ENCODE assay signal across 24 cellular contexts in genomic region chr9:88821749-88822106, GRCh38.
DNase-seq lines count a peak whose midpoint lies in the region; ATAC-seq, FAIRE-seq and TF ChIP-seq lines count a peak whose summit lies in the region.
"Had no signal": no experiment of that assay in that cellular context is flagged by ENCODE, and none has a peak within 500 bp of the region (broad histone marks: within the 10 kb centered on the region; RNA-seq: fewer than 3 reads in every experiment).

No MANE protein-coding gene starts in this region.

- WGBS in H1 (ENCODE audit: extremely low coverage in 1 of 2, insufficient coverage in 1 of 2, insufficient read length in 1 of 2, insufficient replicate concordance in 2 of 2, low coverage in 1 of 2, low lambda C conversion rate in 2 of 2, missing lambda C conversion rate in 1 of 2), 2 experiments, result 100% methylated on average over 1 of the region's 1 CpG; no CpG with 5 or more reads in 1 of the 2 experiments

- no peak overlapping the region for H4K8ac ChIP-seq in H1 (ENCODE audit: extremely low read depth, insufficient read depth, low read length)

- H3K14ac ChIP-seq in H1 (ENCODE audit: insufficient read length), result no peak overlapping the region

- H4K20me1 ChIP-seq in H1 (replicated peaks in 1 of 2; ENCODE audit: control insufficient read depth in 1 of 2, insufficient read depth in 2 of 2, low read length in 2 of 2), result no peaks in the 10 kb centered on the region

- H2BK12ac ChIP-seq in H1 (ENCODE audit: low read depth, low read length), result peak overlapping the region; percentile 50; the same call in 1 of the 2 replicates

- H3K18ac ChIP-seq in H1 (ENCODE audit: extremely low read depth, low read length), result no peak overlapping the region

- H3K9me3 ChIP-seq in left ventricle myocardium inferior (replicated peaks), result peaks cover 22% of the 10 kb centered on the region
- no peaks in the 10 kb centered on the region for H3K9me3 ChIP-seq in H1 (ENCODE audit: insufficient read depth in 2 of 2, low read depth in 1 of 2, low read length in 1 of 2)
- H3K9me3 ChIP-seq in gastrocnemius medialis, result no peaks in the 10 kb centered on the region
- H3K9me3 ChIP-seq in BE2C, result no peaks in the 10 kb centered on the region
- H3K9me3 ChIP-seq: A549 had no signal

- TF ChIP-seq POLR2A in H1 (IDR thresholded peaks at IDR 0.05; ENCODE audit: control extremely low read depth in 1 of 2, low read depth in 2 of 2, low read length in 2 of 2) (no peak), gastrocnemius medialis (IDR thresholded peaks at IDR 0.05) (no peak)

- in situ Hi-C loops in gastrocnemius medialis (cut with MboI; ENCODE audit: low sequenced_read_pairs in 4 of 4), result no loop called here

- H3K56ac ChIP-seq in H1 (replicated peaks; ENCODE audit: insufficient read length, low read depth, low read length), result no peak overlapping the region

- no peak overlapping the region for H3K4ac ChIP-seq in H1 (replicated peaks; ENCODE audit: insufficient read length, low read depth, low read length)

- no peak overlapping the region for H2AK5ac ChIP-seq in H1 (ENCODE audit: low read depth, low read length)

- H3K79me2 ChIP-seq in H1 (ENCODE audit: control insufficient read depth in 1 of 2, insufficient read depth in 2 of 2, low read length in 2 of 2), result no peaks in the 10 kb centered on the region

- H3K9ac ChIP-seq in H1 (replicated peaks in 1 of 4; ENCODE audit: extremely low read depth in 1 of 4, low read depth in 3 of 4, low read length in 3 of 4), result no peak overlapping the region

- peaks cover 23% of the 10 kb centered on the region for H3K4me1 ChIP-seq in left ventricle myocardium inferior
- peaks cover 6 to 10% (median 6%) of the 10 kb centered on the region in 4 experiments; a peak in 5 of 7 replicates for H3K4me1 ChIP-seq in H1 (replicated peaks in 1 of 4; ENCODE audit: control insufficient read depth in 3 of 4, insufficient read depth in 4 of 4, low read length in 3 of 4)
- H3K4me1 ChIP-seq in gastrocnemius medialis, result no peaks in the 10 kb centered on the region
- H3K4me1 ChIP-seq in BE2C, result peaks cover 6% of the 10 kb centered on the region
- H3K4me1 ChIP-seq: A549 had no signal

- H2BK15ac ChIP-seq in H1 (ENCODE audit: low read length), result no peak overlapping the region

- peak; percentile 37 for ATAC-seq in Right ventricle myocardium superior (ENCODE audit: poor library complexity)
- ATAC-seq in gastrocnemius medialis, result peak in 1 of 2 donors; percentile 54
- no peak for ATAC-seq in HG03432 (IDR thresholded peaks at IDR 0.05; ENCODE audit: unreplicated experiment)
- ATAC-seq: A549 had no signal

- TF ChIP-seq EP300 in H1 (IDR thresholded peaks at IDR 0.05; ENCODE audit: borderline replicate concordance in 1 of 2, low read depth in 2 of 2, low read length in 2 of 2), result no peak

- H3K27ac ChIP-seq in left ventricle myocardium inferior (replicated peaks) (no peak overlapping the region), H1 (ENCODE audit: low read depth, low read length) (no peak overlapping the region), gastrocnemius medialis (no peak overlapping the region)
- H3K27ac ChIP-seq: A549 had no signal

- DNase-seq in Right ventricle myocardium superior, result no peak
- DNase-seq in left ventricle myocardium inferior, result no peak
- peak in 1 of 2 experiments; percentile 22 for DNase-seq in H1 (ENCODE audit: low read depth in 1 of 2, low spot score in 2 of 2)
- peak; percentile 56 for DNase-seq in myocyte (ENCODE audit: low read depth)
- DNase-seq in gastrocnemius medialis, result peak; percentile 17 to 24
- no peak for DNase-seq in activated CD8-positive, alpha-beta memory T cell treated with anti-CD3 and anti-CD28 coated beads, Interleukin-2, amount 50 U/mL, for 4 hours
- no peak for DNase-seq in BE2C
- DNase-seq: 8988T; ACHN; AML-193; C1 segment of cervical spinal cord; Calu3; CD4-positive, alpha-beta memory T cell; COR-L47; DMS53; DMS79 treated with DMSO at 0.1 percent for 48 hours; GF-D8; GOT3; H7; HCEC 1CT had no signal

- no peaks in the 10 kb centered on the region for H3K23me2 ChIP-seq in H1 (ENCODE audit: low read depth, low read length)

- H3K4me3 ChIP-seq in left ventricle myocardium inferior, result no peak overlapping the region
- H3K4me3 ChIP-seq in H1 (ENCODE audit: extremely low read depth in 1 of 4, insufficient read depth in 2 of 4, low read depth in 3 of 4, low read length in 4 of 4), result no peak overlapping the region
- H3K4me3 ChIP-seq in gastrocnemius medialis, result no peak overlapping the region
- H3K4me3 ChIP-seq in BE2C (ENCODE audit: low read depth, low read length), result no peak overlapping the region
- H3K4me3 ChIP-seq: A549 had no signal

- H4K91ac ChIP-seq in H1 (replicated peaks; ENCODE audit: insufficient read length, low read length), result no peak overlapping the region

- CTCF ChIA-PET in H1 (lab: Charles Lee; ENCODE audit: partially characterized antibody), result no interaction called here

- no peaks in the 10 kb centered on the region for H3K36me3 ChIP-seq in left ventricle myocardium inferior
- H3K36me3 ChIP-seq in H1 (ENCODE audit: control insufficient read depth in 2 of 4, insufficient read depth in 4 of 4, low read length in 3 of 4), result no peaks in the 10 kb centered on the region
- no peaks in the 10 kb centered on the region for H3K36me3 ChIP-seq in gastrocnemius medialis
- H3K36me3 ChIP-seq in BE2C, result no peaks in the 10 kb centered on the region

- H2BK5ac ChIP-seq in H1 (ENCODE audit: low read depth, low read length), result no peak overlapping the region

- H3K79me1 ChIP-seq in H1 (ENCODE audit: low read depth, low read length), result no peaks in the 10 kb centered on the region

- intact Hi-C loops in Right ventricle myocardium superior (cut with DNase I), result no loop called here
- intact Hi-C loops in left ventricle myocardium inferior (cut with micrococcal nuclease), result no loop called here
- intact Hi-C loops in gastrocnemius medialis (cut with DNase I; ENCODE audit: low total_unique reads), result no loop called here

- H2BK120ac ChIP-seq in H1 (replicated peaks; ENCODE audit: low read depth, low read length), result no peak overlapping the region

- H3K27me3 ChIP-seq in left ventricle myocardium inferior (ENCODE audit: low read depth), result peaks cover 4% of the 10 kb centered on the region
- H3K27me3 ChIP-seq in H1 (replicated peaks in 1 of 4; ENCODE audit: control insufficient read depth in 3 of 4, extremely low read depth in 1 of 4, insufficient read depth in 3 of 4, low read length in 3 of 4), result no peaks in the 10 kb centered on the region
- H3K27me3 ChIP-seq in gastrocnemius medialis, result no peaks in the 10 kb centered on the region
- H3K27me3 ChIP-seq in BE2C, result no peaks in the 10 kb centered on the region

- POLR2A ChIA-PET in H1 (lab: Charles Lee; ENCODE audit: partially characterized antibody), result no interaction called here

- no peak overlapping the region for H2AFZ ChIP-seq in H1 (ENCODE audit: low read length)

- no peak overlapping the region for H3K23ac ChIP-seq in H1 (ENCODE audit: insufficient read length)

- no peak overlapping the region for H3K4me2 ChIP-seq in H1 (ENCODE audit: insufficient read depth in 1 of 2, low read depth in 2 of 2, low read length in 2 of 2)
- H3K4me2 ChIP-seq: A549 had no signal

- H2BK20ac ChIP-seq in H1 (ENCODE audit: low read length), result no peak overlapping the region

- no peak for FAIRE-seq in H1 (lab: Jason Lieb, UNC)
- FAIRE-seq: A549, GM12891, GM18507 had no signal

- TF ChIP-seq CTCF in left ventricle myocardium inferior (IDR thresholded peaks at IDR 0.05; ENCODE audit: borderline replicate concordance) (no peak), H1 (IDR thresholded peaks at IDR 0.05; ENCODE audit: control extremely low read depth in 1 of 3, insufficient read depth in 1 of 3, low read depth in 1 of 3, low read length in 3 of 3) (no peak), gastrocnemius medialis (IDR thresholded peaks at IDR 0.05 in 4 of 5, conservative IDR thresholded peaks at IDR 0.05 in 1 of 5) (no peak), BE2C (IDR thresholded peaks at IDR 0.05; ENCODE audit: low read depth, low read length) (no peak)

- no peak for TF ChIP-seq RAD21 in H1 (IDR thresholded peaks at IDR 0.05 in 1 of 2, conservative IDR thresholded peaks at IDR 0.05 in 1 of 2; ENCODE audit: low read depth in 2 of 2, low read length in 2 of 2)

- no peak overlapping the region for H4K5ac ChIP-seq in H1 (ENCODE audit: insufficient read length, low read depth, low read length)

TF ChIP-seq in H1, 55 proteins besides CTCF, POLR2A, EP300 and RAD21 (continues in another document):
- TF ChIP-seq HDAC6 (IDR thresholded peaks at IDR 0.05; ENCODE audit: low read depth, low read length) (no peak), SP1 (IDR thresholded peaks at IDR 0.05; ENCODE audit: low read depth, low read length) (no peak), NRF1 (IDR thresholded peaks at IDR 0.05; ENCODE audit: low read depth, low read length) (no peak), E2F6 (IDR thresholded peaks at IDR 0.05) (no peak), BCL11A (IDR thresholded peaks at IDR 0.05; ENCODE audit: low read depth in 2 of 2, low read length in 2 of 2) (no peak), TBP (IDR thresholded peaks at IDR 0.05; ENCODE audit: low read depth, low read length) (no peak), CBX8 (IDR thresholded peaks at IDR 0.05; ENCODE audit: borderline replicate concordance, low read depth, low read length) (no peak)

Comparison
In these comparisons a context has a peak if more than half of its experiments do, and no peak if none do; other contexts are left out.
1. DNase-seq: peak in myocyte (single experiment) and gastrocnemius medialis (2 of 2); none in Right ventricle myocardium superior (single experiment), left ventricle myocardium inferior (single experiment), activated CD8-positive, alpha-beta memory T cell treated with anti-CD3 and anti-CD28 coated beads, Interleukin-2, amount 50 U/mL, for 4 hours (single experiment) and BE2C (single experiment).